ENCODE assay signal across 19 cellular contexts in genomic region chr14:52863339-52863700, GRCh38.
DNase-seq lines count a peak whose midpoint lies in the region; TF ChIP-seq lines count a peak whose summit lies in the region.
"Had no signal": no experiment of that assay in that cellular context is flagged by ENCODE, and none has a peak within 500 bp of the region (broad histone marks: within the 10 kb centered on the region; RNA-seq: fewer than 3 reads in every experiment).

No MANE protein-coding gene starts in this region.

- H3K36me3 ChIP-seq in iPS-20b (ENCODE audit: insufficient read depth, low read depth, low read length) (peaks cover 86% of the 10 kb centered on the region), smooth muscle cell (ENCODE audit: low read depth) (peaks cover 43% of the 10 kb centered on the region)
- H3K36me3 ChIP-seq: BLaER1, prostate gland had no signal

- H3K27me3 ChIP-seq in iPS-20b (ENCODE audit: insufficient read depth, low read length) (no peaks in the 10 kb centered on the region), smooth muscle cell (ENCODE audit: low read depth) (no peaks in the 10 kb centered on the region)
- H3K27me3 ChIP-seq: adrenal gland, BLaER1 had no signal

- H3K9ac ChIP-seq in iPS-20b (ENCODE audit: low read depth, low read length) (no peak overlapping the region), smooth muscle cell (ENCODE audit: low read depth) (peak overlapping the region; percentile 60)
- H3K9ac ChIP-seq: BLaER1 had no signal

- no peaks in the 10 kb centered on the region for H3K9me3 ChIP-seq in iPS-20b (ENCODE audit: insufficient read depth, low read depth, low read length)
- no peaks in the 10 kb centered on the region for H3K9me3 ChIP-seq in smooth muscle cell (replicated peaks; ENCODE audit: low read depth)
- H3K9me3 ChIP-seq: adrenal gland, BLaER1, prostate gland had no signal

- H2AFZ ChIP-seq in smooth muscle cell (ENCODE audit: low read depth), result no peak overlapping the region

- peak overlapping the region; percentile 80 for H3K4me2 ChIP-seq in smooth muscle cell
- H3K4me2 ChIP-seq: BLaER1 had no signal

- DNase-seq in HCEC 1CT, result peak; percentile 67
- peak; percentile 34 for DNase-seq in astrocyte of the hippocampus (ENCODE audit: low read depth, low spot score)
- no peak for DNase-seq in smooth muscle cell (lab: John Stamatoyannopoulos, UW; ENCODE audit: unreplicated experiment)
- DNase-seq in anterior cingulate cortex (lab: John Stamatoyannopoulos, UW), result no peak
- DNase-seq in NCI-H128 (lab: John Stamatoyannopoulos, UW; ENCODE audit: unreplicated experiment), result no peak
- DNase-seq in NCI-H1105 treated with DMSO at 0.1 percent for 48 hours (lab: John Stamatoyannopoulos, UW), result no peak
- no peak for DNase-seq in NCI-H510A treated with DMSO at 0.1 percent for 48 hours (lab: John Stamatoyannopoulos, UW)
- DNase-seq: adrenal gland, cortex of kidney, hippocampal formation, Karpas-422, naive B cell, NCI-H146, NCI-H446, Right ventricle myocardium superior, T-helper 2 cell had no signal

- peaks cover 36% of the 10 kb centered on the region for H3K79me2 ChIP-seq in smooth muscle cell (ENCODE audit: low read depth)

- H3F3A ChIP-seq in smooth muscle cell (ENCODE audit: low read depth), result peaks cover 58% of the 10 kb centered on the region

- H4K20me1 ChIP-seq in smooth muscle cell (ENCODE audit: low read depth), result no peaks in the 10 kb centered on the region
- H4K20me1 ChIP-seq: BLaER1 had no signal

- TF ChIP-seq CTCF in smooth muscle cell (IDR thresholded peaks at IDR 0.05; ENCODE audit: borderline replicate concordance, insufficient read depth, poor library complexity, severe bottlenecking), result no peak

- H3K4me1 ChIP-seq in iPS-20b (ENCODE audit: insufficient read depth, low read length) (0 out of 2 replicates have a peak, but pooled peaks cover 3% of the 10 kb centered on the region), smooth muscle cell (ENCODE audit: low read depth) (peaks cover 18% of the 10 kb centered on the region)
- H3K4me1 ChIP-seq: adrenal gland, BLaER1, prostate gland had no signal

- H3K27ac ChIP-seq in iPS-20b (ENCODE audit: low read length) (peak overlapping the region; percentile 34), smooth muscle cell (ENCODE audit: low read depth) (peak overlapping the region; percentile 98)
- H3K27ac ChIP-seq: adrenal gland, BLaER1, prostate gland had no signal

- H3K4me3 ChIP-seq in iPS-20b (ENCODE audit: low read length) (no peak overlapping the region), smooth muscle cell (peak overlapping the region; percentile 31)
- H3K4me3 ChIP-seq: BLaER1, prostate gland had no signal

- WGBS in smooth muscle cell (ENCODE audit: low lambda C conversion rate), result 27% methylated on average over 1 of the region's 1 CpG

Comparison
In these comparisons a context has a peak if more than half of its experiments do, and no peak if none do; other contexts are left out.
1. DNase-seq: peak in HCEC 1CT (single experiment) and astrocyte of the hippocampus (single experiment); none in smooth muscle cell (single experiment), anterior cingulate cortex (0 of 58), NCI-H128 (single experiment), NCI-H1105 treated with DMSO at 0.1 percent for 48 hours (single experiment) and NCI-H510A treated with DMSO at 0.1 percent for 48 hours (single experiment).